8 cellular contexts compared by ENCODE assay signal in genomic region chrX:103608305-103608963, GRCh38. TPM values are rescaled to one million over a fixed set of nuclear protein-coding genes. Genes with fewer than 3 reads are reported as not detected.
DNase-seq lines count a peak whose midpoint lies in the region; ATAC-seq and TF ChIP-seq lines count a peak whose summit lies in the region.

No MANE protein-coding gene starts in this region.

- H3K27ac ChIP-seq in CD4-positive, alpha-beta T cell (ENCODE audit: low read depth, low read length) = no peak overlapping the region
- peak overlapping the region; percentile 39; the same call in 1 of the 2 replicates for H3K27ac ChIP-seq in PC-3 (ENCODE audit: low read length)
- H3K27ac ChIP-seq in endodermal cell (ENCODE audit: low read depth, low read length) = no peak overlapping the region

- H3K4me3 Mint-ChIP-seq in CD4-positive, alpha-beta T cell = peak overlapping the region; percentile 87
- H3K4me3 Mint-ChIP-seq in endodermal cell (peak overlapping the region; percentile 78), nephron (peak overlapping the region; percentile 83 to 90 (median 87))

- H3K27ac Mint-ChIP-seq in CD4-positive, alpha-beta T cell = peak overlapping the region; percentile 69
- H3K27ac Mint-ChIP-seq in endodermal cell (peak overlapping the region; percentile 41), nephron (peak overlapping the region; percentile 75 to 91 (median 77))

- peaks cover 21% of the 10 kb centered on the region for H3K79me2 ChIP-seq in PC-3 (ENCODE audit: low read length)

- no peaks in the 10 kb centered on the region for H3K27me3 ChIP-seq in CD4-positive, alpha-beta T cell (ENCODE audit: control insufficient read depth, insufficient read depth, low read length)
- H3K27me3 ChIP-seq in PC-3 (ENCODE audit: low read length) (no peaks in the 10 kb centered on the region), endodermal cell (ENCODE audit: control insufficient read depth, insufficient read depth, low read length, poor library complexity, severe bottlenecking) (peaks cover 17% of the 10 kb centered on the region)

- DNase-seq in CD4-positive, alpha-beta T cell = peak in 1 of 10 experiments; percentile 32
- peak; percentile 1 for DNase-seq in PC-3
- peak; percentile 67 for DNase-seq in endodermal cell
- no peak for DNase-seq in DMS79 treated with DMSO at 0.1 percent for 48 hours (lab: John Stamatoyannopoulos, UW)
- DNase-seq in NCI-H128 (lab: John Stamatoyannopoulos, UW; ENCODE audit: unreplicated experiment) = no peak
- no peak for DNase-seq in DMS79 (lab: John Stamatoyannopoulos, UW)

- H4K20me1 ChIP-seq in PC-3 (ENCODE audit: low read length) = no peaks in the 10 kb centered on the region

- H3K4me1 ChIP-seq in PC-3 (ENCODE audit: insufficient read depth, low read length) (peaks cover 20% of the 10 kb centered on the region), endodermal cell (ENCODE audit: control insufficient read depth, insufficient read depth, low read length) (no peaks in the 10 kb centered on the region)

- H3K4me1 Mint-ChIP-seq in CD4-positive, alpha-beta T cell (ENCODE audit: low read depth) = peaks cover 9% of the 10 kb centered on the region
- H3K4me1 Mint-ChIP-seq in endodermal cell (peaks cover 3% of the 10 kb centered on the region), nephron (no peaks in the 10 kb centered on the region)

- H2AFZ ChIP-seq in PC-3 (ENCODE audit: low read length) = peak overlapping the region; percentile 86

- H3K4me3 ChIP-seq in PC-3 (ENCODE audit: low read length) = peak overlapping the region; percentile 93
- H3K4me3 ChIP-seq in endodermal cell (ENCODE audit: low read length) = peak overlapping the region; percentile 76

- H3K9ac ChIP-seq in PC-3 (ENCODE audit: low read length) (peak overlapping the region; percentile 91), endodermal cell (ENCODE audit: extremely low read depth, low read length, poor library complexity, severe bottlenecking) (no peak overlapping the region)

- CTCF ChIA-PET in CD4-positive, alpha-beta T cell (lab: Charles Lee) = no interaction called here
- CTCF ChIA-PET in PC-3 (lab: Charles Lee) = interaction anchor here (0.6 kb wide), 1 partner anchor 265 kb away, joined by 5 read pairs; no protein-coding TSS in a partner anchor

- H3F3A ChIP-seq in PC-3 (ENCODE audit: low read length, unreplicated experiment) = no peaks in the 10 kb centered on the region

- H3K9me3 ChIP-seq in CD4-positive, alpha-beta T cell (ENCODE audit: control insufficient read depth, low read length) = no peaks in the 10 kb centered on the region
- H3K9me3 ChIP-seq in PC-3 (ENCODE audit: low read length) (no peaks in the 10 kb centered on the region), endodermal cell (ENCODE audit: control insufficient read depth, low read length) (no peaks in the 10 kb centered on the region)

- H3K36me3 Mint-ChIP-seq in CD4-positive, alpha-beta T cell (ENCODE audit: low read depth) = no peaks in the 10 kb centered on the region
- H3K36me3 Mint-ChIP-seq in endodermal cell (ENCODE audit: low read depth) (peaks cover 3% of the 10 kb centered on the region), nephron (ENCODE audit: low read depth) (peaks cover 12% of the 10 kb centered on the region)

- POLR2A ChIA-PET in CD4-positive, alpha-beta T cell (lab: Charles Lee) = interaction anchor here (0.7 kb wide), 1 partner anchor 18 kb away, joined by 3 read pairs; no protein-coding TSS in a partner anchor
- POLR2A ChIA-PET in PC-3 (lab: Charles Lee; ENCODE audit: unreplicated experiment) = no interaction called here

- H3K9me3 Mint-ChIP-seq in CD4-positive, alpha-beta T cell = no peaks in the 10 kb centered on the region
- no peaks in the 10 kb centered on the region for H3K9me3 Mint-ChIP-seq in endodermal cell
- no peaks in the 10 kb centered on the region for H3K9me3 Mint-ChIP-seq in nephron

- 0 out of 2 replicates have a peak, but pooled peaks cover 3% of the 10 kb centered on the region for H3K9me2 ChIP-seq in PC-3 (replicated peaks; ENCODE audit: low read length)

- H3K36me3 ChIP-seq in PC-3 (ENCODE audit: low read depth, low read length) (no peaks in the 10 kb centered on the region), endodermal cell (ENCODE audit: control insufficient read depth, insufficient read depth, low read length) (no peaks in the 10 kb centered on the region)

- no TSS peak for BruUV-seq in PC-3 (replicated peaks; lab: Mats Ljungman, UMichigan)

- peak overlapping the region; percentile 94 for H3K4me2 ChIP-seq in PC-3 (ENCODE audit: low read length)

- 12 to 100% methylated on average over 2 to 17 of the region's 21 CpGs for WGBS in endodermal cell (ENCODE audit: insufficient coverage in 1 of 2, insufficient read length in 1 of 2), 2 experiments

- no peaks in the 10 kb centered on the region for H3K27me3 Mint-ChIP-seq in CD4-positive, alpha-beta T cell
- H3K27me3 Mint-ChIP-seq in endodermal cell (ENCODE audit: insufficient read depth) (peaks cover 22% of the 10 kb centered on the region), nephron (ENCODE audit: low read depth) (no peaks in the 10 kb centered on the region)

- no peak for ATAC-seq in CD4-positive, alpha-beta T cell (ENCODE audit: poor library complexity)
- ATAC-seq in GM21447 (IDR thresholded peaks at IDR 0.05; ENCODE audit: unreplicated experiment) (peak; percentile 37), PC-3 (peak; percentile 29)

- no peak for TF ChIP-seq CTCF in CD4-positive, alpha-beta T cell (IDR thresholded peaks at IDR 0.05)
- TF ChIP-seq CTCF in PC-3 (conservative IDR thresholded peaks at IDR 0.05; ENCODE audit: low read depth, low read length) (no peak), endodermal cell (conservative IDR thresholded peaks at IDR 0.05) (no peak), nephron (IDR thresholded peaks at IDR 0.05; ENCODE audit: unreplicated experiment in 3 of 3) (no peak)

- intact Hi-C loops in CD4-positive, alpha-beta T cell (cut with DNase I, micrococcal nuclease) = no loop called here
- intact Hi-C loops in PC-3 (cut with micrococcal nuclease) = no loop called here

RNA-seq across cellular contexts. Expression of gene TCEAL3, which starts 0.7 kb away (rescaled TPM):
- 1 to 10 TPM; 5.0 to 5.8 TPM for total RNA-seq in CD4-positive, alpha-beta T cell
- 18.3 and 21.1 TPM in 2 replicates for total RNA-seq in PC-3 (2014; rRNA removed)
- 10 to 100 TPM in 1 of 2 donors, 1 to 10 TPM in 1; 9.2 to 11.0 TPM for total RNA-seq in endodermal cell
- polyA plus RNA-seq in endodermal cell (2013, experiment 1 of 2) = 14.1 TPM
- 11.8 TPM for polyA plus RNA-seq in endodermal cell (2013, experiment 2 of 2)

RNA-seq across cellular contexts. Expression of gene TCEAL1, which starts 20.3 kb away (rescaled TPM):
- total RNA-seq in CD4-positive, alpha-beta T cell = 1 to 10 TPM; 4.0 to 4.9 TPM
- 22.8 and 26.3 TPM in 2 replicates for total RNA-seq in PC-3 (2014; rRNA removed)
- 1 to 10 TPM; 4.5 to 4.8 TPM for total RNA-seq in endodermal cell
- 11.6 TPM for polyA plus RNA-seq in endodermal cell (2013, experiment 1 of 2)
- 11.7 TPM for polyA plus RNA-seq in endodermal cell (2013, experiment 2 of 2)

RNA-seq across cellular contexts. Expression of gene TCEAL4, which starts 23.1 kb away (rescaled TPM):
- total RNA-seq in CD4-positive, alpha-beta T cell = 10 to 100 TPM; 10.5 to 11.1 TPM
- total RNA-seq in PC-3 (2014; rRNA removed) (29.8 and 40.8 TPM in 2 replicates), endodermal cell (10 to 100 TPM; 72.7 to 88.8 TPM)
- polyA plus RNA-seq in endodermal cell (2013, experiment 1 of 2) = 53.8 TPM
- polyA plus RNA-seq in endodermal cell (2013, experiment 2 of 2) = 53.0 TPM

Comparison
In these comparisons a context has a peak if more than half of its experiments do, and no peak if none do; other contexts are left out.
1. DNase-seq: peak in PC-3 (single experiment) and endodermal cell (single experiment); none in DMS79 treated with DMSO at 0.1 percent for 48 hours (single experiment), NCI-H128 (single experiment) and DMS79 (single experiment).
2. Peak in every context shown above with its lines, with median percentiles within 50 percentile points of each other: H3K27ac Mint-ChIP-seq and H3K4me3 Mint-ChIP-seq.